8 cellular contexts compared by ENCODE assay signal in genomic region chr15:43105778-43106485, GRCh38. TPM values are rescaled to one million over a fixed set of nuclear protein-coding genes. Genes with fewer than 3 reads are reported as not detected.
DNase-seq lines count a peak whose midpoint lies in the region; ATAC-seq, FAIRE-seq and TF ChIP-seq lines count a peak whose summit lies in the region.

UBR1 (minus strand) TSS chr15:43106038; CDS start chr15:43106022, 16 bp downstream.

- WGBS in right cardiac atrium, result under 1% methylated on average over 33 of the region's 33 CpGs

- ATAC-seq in GM18498 (IDR thresholded peaks at IDR 0.05; ENCODE audit: unreplicated experiment) (peak; percentile 92), HG02943 (IDR thresholded peaks at IDR 0.05; ENCODE audit: low read depth, unreplicated experiment) (peak; percentile 69), right cardiac atrium (peak; percentile 97 to 99)

- FAIRE-seq in urothelium cell line (lab: Jason Lieb, UNC), result no peak

- TF ChIP-seq CTCF in ascending aorta (IDR thresholded peaks at IDR 0.05), result no peak

- intact Hi-C loops in ascending aorta (cut with DNase I) (loop anchor here (1.0 to 5.0 kb wide), 4 partner anchors 16 to 185 kb away; partner anchors contain the start of gene TMEM62), right cardiac atrium (cut with DNase I) (loop anchor here in 1 of 4 donors (2.0 kb wide), 1 partner anchor 27 kb away; the partner anchor contains the start of gene TMEM62)

- H3K4me1 ChIP-seq in ascending aorta, result peaks cover 0 to 14% of the 10 kb centered on the region in 2 donors
- peaks cover 2% of the 10 kb centered on the region for H3K4me1 ChIP-seq in right cardiac atrium (ENCODE audit: control insufficient read depth, insufficient read depth, low read length)

- H3K27me3 ChIP-seq in ascending aorta (no peaks in the 10 kb centered on the region), right cardiac atrium (ENCODE audit: control insufficient read depth, insufficient read depth) (no peaks in the 10 kb centered on the region)

- no peaks in the 10 kb centered on the region for H3K36me3 ChIP-seq in ascending aorta

- H3K27ac ChIP-seq in ascending aorta (peak within 1 kb of the TSS; percentile 82 to 95), right cardiac atrium (ENCODE audit: low read length) (peak within 1 kb of the TSS; percentile 97)

- DNase-seq in NCI-H2029 (lab: John Stamatoyannopoulos, UW), result peak; percentile 70
- DNase-seq in T-helper 22 cell (ENCODE audit: low read depth), result peak; percentile 84
- DNase-seq in ascending aorta (ENCODE audit: low spot score in 2 of 2), result peak; percentile 75 to 94
- peak; percentile 94 to 97 (median 96) for DNase-seq in right cardiac atrium
- DNase-seq in pulmonary artery endothelial cell (ENCODE audit: low read depth, low spot score), result peak; percentile 84
- DNase-seq in urothelium cell line (ENCODE audit: low spot score), result peak; percentile 92

- H3K4me3 ChIP-seq in ascending aorta (peak within 1 kb of the TSS; percentile 68 to 76), right cardiac atrium (ENCODE audit: low read length) (peak within 1 kb of the TSS; percentile 96)

- no peaks in the 10 kb centered on the region for H3K9me3 ChIP-seq in ascending aorta
- H3K9me3 ChIP-seq in right cardiac atrium (ENCODE audit: control insufficient read depth, low read length), result no peaks in the 10 kb centered on the region

RNA-seq across cellular contexts. Expression of gene UBR1, which starts in this region (rescaled TPM):
- total RNA-seq in ascending aorta, result 8.2 TPM
- total RNA-seq in right cardiac atrium, result 10 to 100 TPM; 20.9 to 25.5 (median 21.0) TPM
- 6.1 TPM for polyA plus RNA-seq in right cardiac atrium
- total RNA-seq in pulmonary artery endothelial cell, result 25.7 and 39.5 TPM in 2 replicates

Comparison
In these comparisons a context has a peak if more than half of its experiments do, and no peak if none do; other contexts are left out.
1. Peak in every context shown above with its lines: DNase-seq, ATAC-seq, H3K4me3 ChIP-seq and H3K27ac ChIP-seq.